8 cellular contexts compared by ENCODE assay signal in the genomic region with DNA sequence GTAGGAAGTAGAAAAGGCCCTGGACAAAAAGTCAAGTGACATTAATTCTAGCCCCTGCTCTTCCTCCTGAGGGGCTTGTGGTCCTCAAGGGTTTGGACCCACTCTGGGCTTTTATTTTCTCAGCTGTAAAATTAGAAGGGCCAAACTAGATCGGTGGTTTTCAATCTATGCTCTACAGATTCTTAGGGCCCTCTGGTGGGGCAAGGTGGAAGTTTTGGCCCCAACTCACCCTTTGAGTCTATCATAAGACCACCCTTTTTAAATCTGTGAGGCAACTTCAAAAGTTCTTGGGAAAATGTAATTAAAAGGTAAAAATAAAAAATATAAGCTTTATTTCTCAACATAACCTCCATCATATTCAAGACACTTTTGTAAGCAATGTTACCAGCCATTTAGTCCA. TPM values are rescaled to one million over a fixed set of nuclear protein-coding genes. Genes with fewer than 3 reads are reported as not detected.
DNase-seq lines count a peak whose midpoint lies in the region; ATAC-seq, FAIRE-seq and TF ChIP-seq lines count a peak whose summit lies in the region.

No MANE protein-coding gene starts in this region.

- H3K27me3 ChIP-seq in H7 (ENCODE audit: control insufficient read depth, insufficient read depth, low read length) = no peaks in the 10 kb centered on the region

- FAIRE-seq in D721Med (lab: Jason Lieb, UNC) = no peak

- TF ChIP-seq CTCF in D721Med (IDR thresholded peaks at IDR 0.05; ENCODE audit: insufficient read depth, missing control alignments) = peak; percentile 35
- peak; percentile 62 for TF ChIP-seq CTCF in astrocyte of the spinal cord (IDR thresholded peaks at IDR 0.05; ENCODE audit: low read depth, low read length)
- TF ChIP-seq CTCF in mesothelial cell of epicardium (IDR thresholded peaks at IDR 0.05; ENCODE audit: unreplicated experiment) = peak; percentile 57

- DNase-seq in D721Med (ENCODE audit: insufficient read length, low spot score) = no peak
- DNase-seq in H7 = peak; percentile 44
- no peak for DNase-seq in astrocyte of the spinal cord (ENCODE audit: low read depth, low spot score)
- DNase-seq in mesothelial cell of epicardium (ENCODE audit: low spot score in 2 of 2, unreplicated experiment in 2 of 2) = no peak
- DNase-seq in NOMO-1 treated with dmso at 0.1 percent for 144 hours (lab: John Stamatoyannopoulos, UW; ENCODE audit: unreplicated experiment) = no peak
- DNase-seq in NCI-H2227 (lab: John Stamatoyannopoulos, UW; ENCODE audit: unreplicated experiment) = no peak

- H3K9me3 Mint-ChIP-seq in mesothelial cell of epicardium = no peaks in the 10 kb centered on the region
- H3K9me3 Mint-ChIP-seq in activated T-helper 17 cell treated with anti-CD3 and anti-CD28 coated beads, Interleukin-2, amount 50 U/mL, for 72 hours = no peaks in the 10 kb centered on the region

- H3K4me3 Mint-ChIP-seq in mesothelial cell of epicardium = no peak overlapping the region
- no peak overlapping the region for H3K4me3 Mint-ChIP-seq in activated T-helper 17 cell treated with anti-CD3 and anti-CD28 coated beads, Interleukin-2, amount 50 U/mL, for 72 hours

- no peaks in the 10 kb centered on the region for H3K4me1 Mint-ChIP-seq in mesothelial cell of epicardium
- no peaks in the 10 kb centered on the region for H3K4me1 Mint-ChIP-seq in activated T-helper 17 cell treated with anti-CD3 and anti-CD28 coated beads, Interleukin-2, amount 50 U/mL, for 72 hours

- no peaks in the 10 kb centered on the region for H3K36me3 ChIP-seq in H7 (replicated peaks; ENCODE audit: control insufficient read depth, insufficient read depth, low read length)

- no peak overlapping the region for H3K27ac Mint-ChIP-seq in mesothelial cell of epicardium
- no peak overlapping the region for H3K27ac Mint-ChIP-seq in activated T-helper 17 cell treated with anti-CD3 and anti-CD28 coated beads, Interleukin-2, amount 50 U/mL, for 72 hours

- ATAC-seq in GM18498 (IDR thresholded peaks at IDR 0.05; ENCODE audit: unreplicated experiment) = no peak
- no peak for ATAC-seq in activated T-helper 17 cell treated with anti-CD3 and anti-CD28 coated beads, Interleukin-2, amount 50 U/mL, for 72 hours (replicated peaks)

- H3K4me3 ChIP-seq in H7 (ENCODE audit: insufficient read depth, low read depth, low read length) (no peak overlapping the region), astrocyte of the spinal cord (ENCODE audit: low read depth, low read length) (no peak overlapping the region)

- no peaks in the 10 kb centered on the region for H3K36me3 Mint-ChIP-seq in mesothelial cell of epicardium
- no peaks in the 10 kb centered on the region for H3K36me3 Mint-ChIP-seq in activated T-helper 17 cell treated with anti-CD3 and anti-CD28 coated beads, Interleukin-2, amount 50 U/mL, for 72 hours (ENCODE audit: low read depth)

- peaks cover 52% of the 10 kb centered on the region for H3K27me3 Mint-ChIP-seq in mesothelial cell of epicardium (ENCODE audit: low read depth)
- peaks cover 13% of the 10 kb centered on the region for H3K27me3 Mint-ChIP-seq in activated T-helper 17 cell treated with anti-CD3 and anti-CD28 coated beads, Interleukin-2, amount 50 U/mL, for 72 hours

- in situ Hi-C loops in astrocyte of the spinal cord (cut with HindIII; ENCODE audit: low sequenced_read_pairs) = no loop called here

RNA-seq across cellular contexts. Expression of a gene that starts 25.6 kb away (rescaled TPM):
- 0.59 TPM in 1 of 2 replicates, not detected in the other for total RNA-seq in H7 (2014; rRNA removed; shearing (Covaris generic))
- total RNA-seq in mesothelial cell of epicardium = not detected in 3 replicates
- under 1 TPM in 1 of 2 donors, not detected in 1; 0.15 TPM for total RNA-seq in activated T-helper 17 cell treated with anti-CD3 and anti-CD28 coated beads, Interleukin-2, amount 50 U/mL, for 72 hours
